Comparison of ENCODE assay signal across 8 cellular contexts in genomic region chr17:69235338-69236058, GRCh38. TPM values are rescaled to one million over a fixed set of nuclear protein-coding genes. Genes with fewer than 3 reads are reported as not detected.
DNase-seq lines count a peak whose midpoint lies in the region; ATAC-seq and TF ChIP-seq lines count a peak whose summit lies in the region.

No MANE protein-coding gene starts in this region.

- H3F3A ChIP-seq in DOHH2 (ENCODE audit: control insufficient read depth, insufficient read depth): no peaks in the 10 kb centered on the region

- in situ Hi-C loops in KBM-7 (cut with MboI; ENCODE audit: low pct_unique_long_range_greater_than_20kb, low sequenced_read_pairs): loop anchor here (10.0 to 25.0 kb wide), 2 partner anchors 173 to 461 kb away; partner anchors contain the start of gene ABCA9

- no peaks in the 10 kb centered on the region for H3K4me1 ChIP-seq in DOHH2 (ENCODE audit: control insufficient read depth, low read length)
- peaks cover 0 to 10% (median 0%) of the 10 kb centered on the region in 3 donors for H3K4me1 ChIP-seq in esophagus squamous epithelium

- no peaks in the 10 kb centered on the region for H3K9me3 Mint-ChIP-seq in natural killer cell treated with Interleukin-12 subunit alpha and Interleukin-12 subunit beta and Interleukin-15 and Interleukin-18, amount 100 ng/mL, for 72 hours

- no peaks in the 10 kb centered on the region for H3K9me3 ChIP-seq in DOHH2 (ENCODE audit: control insufficient read depth, insufficient read depth, low read length)
- peaks cover 0 to 13% (median 8%) of the 10 kb centered on the region in 3 donors for H3K9me3 ChIP-seq in esophagus squamous epithelium

- H3K4me1 Mint-ChIP-seq in natural killer cell treated with Interleukin-12 subunit alpha and Interleukin-12 subunit beta and Interleukin-15 and Interleukin-18, amount 100 ng/mL, for 72 hours (ENCODE audit: low read depth in 2 of 2): peaks cover 0 to 3% of the 10 kb centered on the region in 2 donors

- no peaks in the 10 kb centered on the region for H4K20me1 ChIP-seq in DOHH2 (ENCODE audit: control insufficient read depth, insufficient read depth, low read depth, low read length)

- no peak overlapping the region for H3K27ac ChIP-seq in DOHH2 (ENCODE audit: low read depth, low read length)
- H3K27ac ChIP-seq in esophagus squamous epithelium: no peak overlapping the region

- intact Hi-C loops in esophagus squamous epithelium (cut with DNase I): no loop called here

- peaks cover 10% of the 10 kb centered on the region for H3K36me3 Mint-ChIP-seq in natural killer cell treated with Interleukin-12 subunit alpha and Interleukin-12 subunit beta and Interleukin-15 and Interleukin-18, amount 100 ng/mL, for 72 hours

- H3K4me2 ChIP-seq in DOHH2 (ENCODE audit: low read length): no peak overlapping the region

- H3K79me2 ChIP-seq in DOHH2 (ENCODE audit: control insufficient read depth, low read length): no peaks in the 10 kb centered on the region

- H3K9me2 ChIP-seq in DOHH2 (replicated peaks; ENCODE audit: control insufficient read depth, low read length): no peaks in the 10 kb centered on the region

- H3K27me3 ChIP-seq in DOHH2 (ENCODE audit: control insufficient read depth, low read length): 0 out of 2 replicates have a peak, but pooled peaks cover 2% of the 10 kb centered on the region
- H3K27me3 ChIP-seq in esophagus squamous epithelium: no peaks in the 10 kb centered on the region

- peak; percentile 93 for ATAC-seq in GM21723 (IDR thresholded peaks at IDR 0.05; ENCODE audit: unreplicated experiment)
- ATAC-seq in natural killer cell treated with Interleukin-12 subunit alpha and Interleukin-12 subunit beta and Interleukin-15 and Interleukin-18, amount 100 ng/mL, for 72 hours: peak in 1 of 2 donors; percentile 70
- ATAC-seq in stimulated activated naive CD8-positive, alpha-beta T cell treated with anti-CD3 and anti-CD28 coated beads, Interleukin-15, Interleukin-2, amounts not matched to agents 100 U/mL and 50 U/mL, for 24 hours: peak; percentile 57

- WGBS in esophagus squamous epithelium, 2 donors: 0 to 13% methylated on average over 1 of the region's 1 CpG

- TF ChIP-seq CTCF in DOHH2 (IDR thresholded peaks at IDR 0.05; ENCODE audit: low read depth, low read length, poor library complexity, severe bottlenecking) (peak; percentile 78), esophagus squamous epithelium (IDR thresholded peaks at IDR 0.05) (peak; percentile 41 to 79 (median 70))

- DNase-seq in KBM-7 (peak; percentile 97), OCI-M2 (lab: John Stamatoyannopoulos, UW; ENCODE audit: unreplicated experiment) (peak; percentile 22), activated T-cell treated with anti-CD3 and anti-CD28 coated beads for 48 hours (ENCODE audit: low read depth) (peak; percentile 50), esophagus squamous epithelium (lab: John Stamatoyannopoulos, UW) (peak; percentile 4)
- peak; percentile 75 for DNase-seq in natural killer cell treated with Interleukin-12 subunit alpha and Interleukin-12 subunit beta and Interleukin-15 and Interleukin-18, amount 100 ng/mL, for 72 hours (ENCODE audit: low spot score)
- DNase-seq in stimulated activated naive CD8-positive, alpha-beta T cell treated with anti-CD3 and anti-CD28 coated beads, Interleukin-15, Interleukin-2, amounts not matched to agents 100 U/mL and 50 U/mL, for 24 hours: peak; percentile 72

- no peak overlapping the region for H3K4me3 Mint-ChIP-seq in natural killer cell treated with Interleukin-12 subunit alpha and Interleukin-12 subunit beta and Interleukin-15 and Interleukin-18, amount 100 ng/mL, for 72 hours

- H3K27me3 Mint-ChIP-seq in natural killer cell treated with Interleukin-12 subunit alpha and Interleukin-12 subunit beta and Interleukin-15 and Interleukin-18, amount 100 ng/mL, for 72 hours: peaks cover 0 to 3% of the 10 kb centered on the region in 2 donors

- H3K4me3 ChIP-seq in DOHH2 (ENCODE audit: low read length): no peak overlapping the region
- H3K4me3 ChIP-seq in esophagus squamous epithelium: no peak overlapping the region

- TF ChIP-seq POLR2A in esophagus squamous epithelium (IDR thresholded peaks at IDR 0.05): no peak

- no peak overlapping the region for H3K27ac Mint-ChIP-seq in natural killer cell treated with Interleukin-12 subunit alpha and Interleukin-12 subunit beta and Interleukin-15 and Interleukin-18, amount 100 ng/mL, for 72 hours

- H3K36me3 ChIP-seq in DOHH2 (ENCODE audit: control insufficient read depth, low read length): no peaks in the 10 kb centered on the region
- peaks cover 0 to 11% (median 0%) of the 10 kb centered on the region in 3 donors for H3K36me3 ChIP-seq in esophagus squamous epithelium

RNA-seq across cellular contexts. Expression of gene ABCA10, which starts 6.9 kb away (rescaled TPM):
- total RNA-seq in esophagus squamous epithelium: 1 to 10 TPM in 3 of 4 donors, under 1 TPM in 1; 0.23 to 7.8 (median 1.9) TPM
- total RNA-seq in natural killer cell treated with Interleukin-12 subunit alpha and Interleukin-12 subunit beta and Interleukin-15 and Interleukin-18, amount 100 ng/mL, for 72 hours: 1 to 10 TPM; 2.0 to 4.7 TPM

Comparison
In these comparisons a context has a peak if more than half of its experiments do, and no peak if none do; other contexts are left out.
1. DNase-seq: peak in every context shown above with its lines; median percentile 97 in KBM-7; 75 in natural killer cell treated with Interleukin-12 subunit alpha and Interleukin-12 subunit beta and Interleukin-15 and Interleukin-18, amount 100 ng/mL, for 72 hours; 72 in stimulated activated naive CD8-positive, alpha-beta T cell treated with anti-CD3 and anti-CD28 coated beads, Interleukin-15, Interleukin-2, amounts not matched to agents 100 U/mL and 50 U/mL, for 24 hours; 50 in activated T-cell treated with anti-CD3 and anti-CD28 coated beads for 48 hours; 22 in OCI-M2; 4 in esophagus squamous epithelium.